ENCODE assay signal across 1 cellular context in genomic region chr2:36408198-36408703, GRCh38.
TF ChIP-seq lines count a peak whose summit lies in the region.

No MANE protein-coding gene starts in this region.

TF ChIP-seq in K562, 482 proteins besides CTCF, POLR2A, EP300 and RAD21:
- TF ChIP-seq ZNF583 (CRISPR knock-in tag; IDR thresholded peaks at IDR 0.05) (no peak), ZNF124 (CRISPR knock-in tag; IDR thresholded peaks at IDR 0.05) (no peak), ZNF75A (CRISPR knock-in tag; IDR thresholded peaks at IDR 0.05) (no peak), ZNF384 (IDR thresholded peaks at IDR 0.05; ENCODE audit: low read depth, low read length) (no peak), E2F1 (CRISPR knock-in tag; IDR thresholded peaks at IDR 0.05) (no peak), BRCA1 (IDR thresholded peaks at IDR 0.05) (no peak), BRCA1 (CRISPR knock-in tag; IDR thresholded peaks at IDR 0.05) (no peak), CLOCK (CRISPR knock-in tag; IDR thresholded peaks at IDR 0.05; ENCODE audit: borderline replicate concordance) (no peak), HDAC1 (IDR thresholded peaks at IDR 0.05) (no peak), ZNF133 (CRISPR knock-in tag; IDR thresholded peaks at IDR 0.05) (no peak), TEAD1 (CRISPR knock-in tag; IDR thresholded peaks at IDR 0.05) (no peak), MCM2 (IDR thresholded peaks at IDR 0.05; ENCODE audit: low read depth) (no peak), ZBTB8A (IDR thresholded peaks at IDR 0.05; ENCODE audit: partially characterized antibody) (no peak), ZNF224 (CRISPR knock-in tag; IDR thresholded peaks at IDR 0.05) (no peak), ZNF239 (CRISPR knock-in tag; IDR thresholded peaks at IDR 0.05) (no peak), ATF6 (CRISPR knock-in tag; IDR thresholded peaks at IDR 0.05) (no peak)
TF ChIP-seq in K562: peak in this region for 0.
